Comparison of ENCODE assay signal across 8 cellular contexts in the genomic region with DNA sequence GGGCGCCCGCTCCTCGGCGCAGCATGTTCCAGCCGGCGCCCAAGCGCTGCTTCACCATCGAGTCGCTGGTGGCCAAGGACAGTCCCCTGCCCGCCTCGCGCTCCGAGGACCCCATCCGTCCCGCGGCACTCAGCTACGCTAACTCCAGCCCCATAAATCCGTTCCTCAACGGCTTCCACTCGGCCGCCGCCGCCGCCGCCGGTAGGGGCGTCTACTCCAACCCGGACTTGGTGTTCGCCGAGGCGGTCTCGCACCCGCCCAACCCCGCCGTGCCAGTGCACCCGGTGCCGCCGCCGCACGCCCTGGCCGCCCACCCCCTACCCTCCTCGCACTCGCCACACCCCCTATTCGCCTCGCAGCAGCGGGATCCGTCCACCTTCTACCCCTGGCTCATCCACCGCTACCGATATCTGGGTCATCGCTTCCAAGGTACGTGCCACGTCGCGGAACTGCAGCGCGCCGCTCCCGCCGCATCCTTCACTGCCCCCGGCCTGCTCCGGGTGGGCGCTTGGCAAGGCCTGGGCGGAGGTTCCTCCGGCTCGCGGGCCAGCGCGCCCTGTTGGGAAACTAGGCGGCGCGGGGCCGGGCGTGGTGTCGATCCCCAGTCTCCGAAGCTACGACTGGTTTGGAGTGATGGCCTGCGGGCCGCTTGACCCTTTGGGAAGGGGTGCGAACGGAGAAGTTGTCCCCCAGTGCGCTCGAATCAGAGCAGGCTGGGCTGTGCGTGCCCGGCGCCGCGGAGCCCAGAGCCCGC. TPM values are rescaled to one million over a fixed set of nuclear protein-coding genes. Genes with fewer than 3 reads are reported as not detected.
DNase-seq lines count a peak whose midpoint lies in the region; ATAC-seq and TF ChIP-seq lines count a peak whose summit lies in the region.

No MANE protein-coding gene starts in this region.

- TF ChIP-seq EP300 in sigmoid colon (IDR thresholded peaks at IDR 0.05), result no peak

- H3K9ac ChIP-seq in ES-I3 (ENCODE audit: low read depth, low read length), result peak overlapping the region; percentile 46; the same call in 1 of the 2 replicates

- in situ Hi-C loops in SK-MEL-5 (cut with HindIII; ENCODE audit: low pct_unique_long_range_greater_than_20kb, low sequenced_read_pairs), result no loop called here

- H3K27me3 ChIP-seq in sigmoid colon, result peaks cover 66 to 100% (median 97%) of the 10 kb centered on the region in 3 donors

- TF ChIP-seq POLR2A in sigmoid colon (IDR thresholded peaks at IDR 0.05), result no peak

- WGBS in sigmoid colon, 2 donors, result 2 to 3% methylated on average over 88 of the region's 88 CpGs

- H3K4me1 ChIP-seq in ES-I3 (ENCODE audit: insufficient read depth, low read length), result peaks cover 5% of the 10 kb centered on the region
- H3K4me1 ChIP-seq in sigmoid colon, result peaks cover 3 to 43% (median 42%) of the 10 kb centered on the region in 4 donors

- peak overlapping the region in 1 of 4 donors; percentile 40 for H3K27ac ChIP-seq in sigmoid colon

- TF ChIP-seq CTCF in fibroblast of villous mesenchyme (IDR thresholded peaks at IDR 0.05; ENCODE audit: insufficient read depth, low read depth, low read length), result no peak
- no peak for TF ChIP-seq CTCF in sigmoid colon (IDR thresholded peaks at IDR 0.05)

- no peaks in the 10 kb centered on the region for H3K9me3 ChIP-seq in ES-I3 (ENCODE audit: control insufficient read depth, insufficient read depth, low read length)
- H3K9me3 ChIP-seq in sigmoid colon, result no peaks in the 10 kb centered on the region

- H3K36me3 ChIP-seq in ES-I3 (ENCODE audit: insufficient read depth, low read length) (no peaks in the 10 kb centered on the region), sigmoid colon (no peaks in the 10 kb centered on the region)

- intact Hi-C loops in sigmoid colon (cut with DNase I), result no loop called here

- peak; percentile 9 for DNase-seq in SK-MEL-5 (ENCODE audit: low read depth, low spot score)
- peak; percentile 18 for DNase-seq in fibroblast of villous mesenchyme (ENCODE audit: low read depth)
- DNase-seq in sigmoid colon, result no peak
- DNase-seq in OCI-M2 (lab: John Stamatoyannopoulos, UW; ENCODE audit: unreplicated experiment), result no peak

- no peak for ATAC-seq in HG02852 (IDR thresholded peaks at IDR 0.05; ENCODE audit: unreplicated experiment)
- ATAC-seq in HG03442 (IDR thresholded peaks at IDR 0.05; ENCODE audit: unreplicated experiment), result no peak
- ATAC-seq in HG03175 (IDR thresholded peaks at IDR 0.05; ENCODE audit: unreplicated experiment), result no peak

- H3K4me3 ChIP-seq in fibroblast of villous mesenchyme (ENCODE audit: low read depth, low read length) (peak overlapping the region; percentile 66), sigmoid colon (peak overlapping the region; percentile 1 to 33 (median 21))

RNA-seq across cellular contexts. Expression of a gene that starts 0.9 kb away (rescaled TPM):
- 0.13 TPM in 1 of 2 replicates, not detected in the other for total RNA-seq in SK-MEL-5 (2014; rRNA removed; shearing (Covaris generic))
- polyA plus RNA-seq in SK-MEL-5 (2015; cell fraction: cytosol; rRNA removed), result 0.35 and 0.70 TPM in 2 replicates
- 0.14 TPM in 1 of 2 replicates, not detected in the other for polyA plus RNA-seq in SK-MEL-5 (2015; cell fraction: nucleus; rRNA removed)
- total RNA-seq in fibroblast of villous mesenchyme (4.5 and 10.8 TPM in 2 replicates), sigmoid colon (under 1 TPM in 1 of 4 donors, not detected in 3; 0.36 TPM)
- polyA plus RNA-seq in sigmoid colon, result not detected

Comparison
In these comparisons a context has a peak if more than half of its experiments do, and no peak if none do; other contexts are left out.
1. DNase-seq: peak in SK-MEL-5 (single experiment) and fibroblast of villous mesenchyme (single experiment); none in sigmoid colon (single experiment) and OCI-M2 (single experiment).